8 cellular contexts compared by ENCODE assay signal in genomic region chr12:92928962-92929915, GRCh38. TPM values are rescaled to one million over a fixed set of nuclear protein-coding genes. Genes with fewer than 3 reads are reported as not detected.
DNase-seq lines count a peak whose midpoint lies in the region; ATAC-seq, FAIRE-seq and TF ChIP-seq lines count a peak whose summit lies in the region.

TSS of gene EEA1 (minus strand) at chr12:92929295. CDS start at chr12:92929066, 229 bp downstream.

- peak within 1 kb of the TSS; percentile 93 for H3K18ac ChIP-seq in H1 (ENCODE audit: extremely low read depth, low read length)
- peak within 1 kb of the TSS; percentile 99 for H3K18ac ChIP-seq in mesendoderm (ENCODE audit: low read length)

- no peak within 1 kb of the TSS for H2BK20ac ChIP-seq in H1 (ENCODE audit: low read length)

- H2BK15ac ChIP-seq in H1 (ENCODE audit: low read length) (peak within 1 kb of the TSS; percentile 54; the same call in 1 of the 2 replicates), mesendoderm (replicated peaks; ENCODE audit: low read depth) (no peak within 1 kb of the TSS)

- H3K27ac ChIP-seq in H1 (ENCODE audit: low read depth, low read length) (peak within 1 kb of the TSS; percentile 90), mesendoderm (ENCODE audit: low read depth, low read length) (peak within 1 kb of the TSS; percentile 91)

- peak within 1 kb of the TSS; percentile 55; the same call in 1 of the 2 replicates for H2AFZ ChIP-seq in H1 (ENCODE audit: low read length)

- no peak within 1 kb of the TSS for H4K91ac ChIP-seq in H1 (replicated peaks; ENCODE audit: insufficient read length, low read length)

- DNase-seq in COR-L47 (lab: John Stamatoyannopoulos, UW) (peak; percentile 98), HT1080 (ENCODE audit: low read depth) (peak; percentile 94), NOMO-1 treated with DMSO at 0.1 percent for 48 hours (lab: John Stamatoyannopoulos, UW; ENCODE audit: unreplicated experiment) (peak; percentile 94), H1 (ENCODE audit: low read depth in 1 of 2, low spot score in 2 of 2) (peak; percentile 91 to 94), mesendoderm (peak; percentile 99)
- peak; percentile 92 to 97 (median 92) for DNase-seq in activated CD8-positive, alpha-beta memory T cell treated with anti-CD3 and anti-CD28 coated beads for 48 hours (ENCODE audit: low read depth in 2 of 3, low spot score in 2 of 3)
- DNase-seq in stimulated activated CD8-positive, alpha-beta memory T cell treated with anti-CD3 and anti-CD28 coated beads, Interleukin-15, amount 100 ng/mL, for 1 hour (ENCODE audit: low read depth): peak; percentile 87

- TF ChIP-seq RAD21 in H1 (IDR thresholded peaks at IDR 0.05 in 1 of 2, conservative IDR thresholded peaks at IDR 0.05 in 1 of 2; ENCODE audit: low read depth in 2 of 2, low read length in 2 of 2): no peak; a peak in 1 of 4 replicates

- no peaks in the 10 kb centered on the region for H3K27me3 ChIP-seq in H1 (replicated peaks in 1 of 4; ENCODE audit: control insufficient read depth in 3 of 4, extremely low read depth in 1 of 4, insufficient read depth in 3 of 4, low read length in 3 of 4)
- H3K27me3 ChIP-seq in mesendoderm (ENCODE audit: insufficient read depth, low read length, poor library complexity): no peaks in the 10 kb centered on the region

- H3K4me1 ChIP-seq in H1 (replicated peaks in 1 of 4; ENCODE audit: control insufficient read depth in 3 of 4, insufficient read depth in 4 of 4, low read length in 3 of 4) (peaks cover 0 to 17% (median 7%) of the 10 kb centered on the region in 4 experiments; a peak in 5 of 7 replicates), mesendoderm (ENCODE audit: control insufficient read depth, low read depth, low read length) (peaks cover 6% of the 10 kb centered on the region)

- TF ChIP-seq EP300 in H1 (IDR thresholded peaks at IDR 0.05; ENCODE audit: borderline replicate concordance in 1 of 2, low read depth in 2 of 2, low read length in 2 of 2): no peak

- H2AK5ac ChIP-seq in H1 (ENCODE audit: low read depth, low read length) (no peak within 1 kb of the TSS), mesendoderm (ENCODE audit: low read length) (no peak within 1 kb of the TSS)

- ATAC-seq in GM21360 (IDR thresholded peaks at IDR 0.05; ENCODE audit: unreplicated experiment): peak; percentile 87

- H2BK120ac ChIP-seq in H1 (replicated peaks; ENCODE audit: low read depth, low read length) (no peak within 1 kb of the TSS), mesendoderm (ENCODE audit: low read depth, low read length) (no peak within 1 kb of the TSS)

- H3K9ac ChIP-seq in H1 (replicated peaks in 1 of 4; ENCODE audit: extremely low read depth in 1 of 4, low read depth in 3 of 4, low read length in 3 of 4) (peak within 1 kb of the TSS; percentile 52 to 66 (median 64)), mesendoderm (ENCODE audit: low read length) (peak within 1 kb of the TSS; percentile 84)

- no peak for FAIRE-seq in H1 (lab: Jason Lieb, UNC)

- TF ChIP-seq CTCF in H1 (IDR thresholded peaks at IDR 0.05; ENCODE audit: control extremely low read depth in 1 of 3, insufficient read depth in 1 of 3, low read depth in 1 of 3, low read length in 3 of 3): no peak; a peak in 1 of 4 replicates

- CTCF ChIA-PET in H1 (lab: Charles Lee; ENCODE audit: partially characterized antibody): interaction anchor here (0.6 to 2.6 kb wide), 5 partner anchors 14 to 144 kb away, joined by 3 to 6 read pairs (median 4); no protein-coding TSS in a partner anchor

- no peak within 1 kb of the TSS for H3K23ac ChIP-seq in H1 (ENCODE audit: insufficient read length)
- peak within 1 kb of the TSS; percentile 66 for H3K23ac ChIP-seq in mesendoderm (ENCODE audit: low read length)

- peaks cover 2% of the 10 kb centered on the region for H3K79me1 ChIP-seq in H1 (ENCODE audit: low read depth, low read length)
- peaks cover 3% of the 10 kb centered on the region for H3K79me1 ChIP-seq in mesendoderm (ENCODE audit: low read length)

- H4K8ac ChIP-seq in H1 (ENCODE audit: extremely low read depth, insufficient read depth, low read length) (peak within 1 kb of the TSS; percentile 4), mesendoderm (ENCODE audit: low read depth, low read length) (no peak within 1 kb of the TSS)

- H3K4me3 ChIP-seq in H1 (ENCODE audit: extremely low read depth in 1 of 4, insufficient read depth in 2 of 4, low read depth in 3 of 4, low read length in 4 of 4): peak within 1 kb of the TSS; percentile 50 to 64 (median 58)
- peak within 1 kb of the TSS; percentile 70 for H3K4me3 ChIP-seq in mesendoderm (ENCODE audit: low read length)

- no peak within 1 kb of the TSS for H3K14ac ChIP-seq in H1 (ENCODE audit: insufficient read length)

- H3K79me2 ChIP-seq in H1 (ENCODE audit: control insufficient read depth in 1 of 2, insufficient read depth in 2 of 2, low read length in 2 of 2) (peaks cover 0 to 33% of the 10 kb centered on the region in 2 experiments; a peak in 2 of 4 replicates), mesendoderm (ENCODE audit: control insufficient read depth, insufficient read depth, low read length) (peaks cover 4% of the 10 kb centered on the region)

- peak within 1 kb of the TSS; percentile 16 for H4K5ac ChIP-seq in H1 (ENCODE audit: insufficient read length, low read depth, low read length)
- no peak within 1 kb of the TSS for H4K5ac ChIP-seq in mesendoderm (ENCODE audit: low read length)

- peak within 1 kb of the TSS; percentile 68 to 84 for H3K4me2 ChIP-seq in H1 (ENCODE audit: insufficient read depth in 1 of 2, low read depth in 2 of 2, low read length in 2 of 2)
- peak within 1 kb of the TSS; percentile 88 for H3K4me2 ChIP-seq in mesendoderm (ENCODE audit: low read length)

- H3K36me3 ChIP-seq in H1 (ENCODE audit: control insufficient read depth in 2 of 4, insufficient read depth in 4 of 4, low read length in 3 of 4): no peaks in the 10 kb centered on the region
- no peaks in the 10 kb centered on the region for H3K36me3 ChIP-seq in mesendoderm (ENCODE audit: control insufficient read depth, insufficient read depth, low read length)

- WGBS in H1 (ENCODE audit: extremely low coverage in 1 of 2, insufficient coverage in 1 of 2, insufficient read length in 1 of 2, insufficient replicate concordance in 2 of 2, low coverage in 1 of 2, low lambda C conversion rate in 2 of 2, missing lambda C conversion rate in 1 of 2), 2 experiments: 1% methylated on average over 46 of the region's 98 CpGs; no CpG with 5 or more reads in 1 of the 2 experiments
- no CpG with 5 or more reads among the region's 98 CpGs for WGBS in mesendoderm (ENCODE audit: extremely low coverage, insufficient coverage, low lambda C conversion rate)

- H3K4ac ChIP-seq in H1 (replicated peaks; ENCODE audit: insufficient read length, low read depth, low read length) (no peak within 1 kb of the TSS), mesendoderm (ENCODE audit: low read depth, low read length) (peak within 1 kb of the TSS; percentile 86)

- peak within 1 kb of the TSS; percentile 52; the same call in 1 of the 2 replicates for H2BK12ac ChIP-seq in H1 (ENCODE audit: low read depth, low read length)

- H2BK5ac ChIP-seq in H1 (ENCODE audit: low read depth, low read length) (peak within 1 kb of the TSS; percentile 61), mesendoderm (ENCODE audit: low read length) (peak within 1 kb of the TSS; percentile 31)

- peaks cover 3% of the 10 kb centered on the region for H3K23me2 ChIP-seq in H1 (ENCODE audit: low read depth, low read length)

- POLR2A ChIA-PET in H1 (lab: Charles Lee; ENCODE audit: partially characterized antibody): interaction anchor here (0.6 to 2.0 kb wide), 2 partner anchors 9 to 13 kb away, joined by 3 to 6 read pairs; no protein-coding TSS in a partner anchor

- H3K56ac ChIP-seq in H1 (replicated peaks; ENCODE audit: insufficient read length, low read depth, low read length) (no peak within 1 kb of the TSS), mesendoderm (ENCODE audit: low read length) (peak within 1 kb of the TSS; percentile 91)

- TF ChIP-seq POLR2A in H1 (IDR thresholded peaks at IDR 0.05; ENCODE audit: control extremely low read depth in 1 of 2, low read depth in 2 of 2, low read length in 2 of 2): peak; percentile 57 to 70

- peaks cover 0 to 2% of the 10 kb centered on the region in 2 experiments for H4K20me1 ChIP-seq in H1 (replicated peaks in 1 of 2; ENCODE audit: control insufficient read depth in 1 of 2, insufficient read depth in 2 of 2, low read length in 2 of 2)

- H3K9me3 ChIP-seq in H1 (ENCODE audit: insufficient read depth in 2 of 2, low read depth in 1 of 2, low read length in 1 of 2): no peaks in the 10 kb centered on the region

TF ChIP-seq in H1, 55 proteins besides CTCF, POLR2A, EP300 and RAD21 (continues in another document):
- TF ChIP-seq NRF1 (IDR thresholded peaks at IDR 0.05; ENCODE audit: low read depth, low read length): no peak
- TF ChIP-seq YY1 (IDR thresholded peaks at IDR 0.05; ENCODE audit: low read depth, low read length): no peak
- TF ChIP-seq SP4 (IDR thresholded peaks at IDR 0.05; ENCODE audit: low read length): peak; percentile 90
- no peak for TF ChIP-seq EZH2 (IDR thresholded peaks at IDR 0.05; ENCODE audit: low read depth, low read length, severe bottlenecking)
- no peak for TF ChIP-seq SIRT6 (IDR thresholded peaks at IDR 0.05; ENCODE audit: low read length)
- no peak for TF ChIP-seq SP2 (IDR thresholded peaks at IDR 0.05; ENCODE audit: low read length)
- TF ChIP-seq CBX8 (IDR thresholded peaks at IDR 0.05; ENCODE audit: borderline replicate concordance, low read depth, low read length): no peak

RNA-seq across cellular contexts. Expression of gene EEA1, which starts in this region (rescaled TPM):
- 9.0 and 12.1 TPM in 2 replicates for total RNA-seq in HT1080 (2014; rRNA removed; shearing (Covaris generic))
- 7.7 and 12.1 TPM in 2 replicates for polyA plus RNA-seq in HT1080 (2015; cell fraction: cytosol; rRNA removed)
- polyA plus RNA-seq in HT1080 (2015; cell fraction: nucleus; rRNA removed): 23.4 and 25.2 TPM in 2 replicates
- 16.5 and 18.8 TPM in 2 replicates for total RNA-seq in H1 (2021; fragmentation: NEBNext Ultra II Directional; extraction: Animal tissue kit (Norgen Biotek cat#: 25700))
- polyA plus RNA-seq in H1 (2011; rRNA removed): 0.50 and 1.0 TPM in 2 replicates
- 1.6 TPM for polyA plus RNA-seq in H1 (2011; cell fraction: cytosol; rRNA removed)
- 1.4 TPM for polyA plus RNA-seq in H1 (2011; cell fraction: nucleus; rRNA removed)
- polyA plus RNA-seq in H1 (2012, experiment 1 of 2): 3.4 to 8.7 TPM (median 4.2 TPM) in 4 replicates
- 0.20 TPM for polyA plus RNA-seq in H1 (2012, experiment 2 of 2)
- polyA plus RNA-seq in H1 (2013, experiment 1 of 2): 11.8 TPM
- polyA plus RNA-seq in H1 (2013, experiment 2 of 2): 12.6 TPM
- 1.5 and 5.1 TPM in 2 replicates for polyA minus RNA-seq in H1 (2011; rRNA and poly(A)+ RNA removed)
- polyA minus RNA-seq in H1 (2011; cell fraction: cytosol; rRNA and poly(A)+ RNA removed): 6.6 TPM
- 13.9 TPM for polyA minus RNA-seq in H1 (2011; cell fraction: nucleus; rRNA and poly(A)+ RNA removed)
- polyA plus RNA-seq in mesendoderm (2013, experiment 1 of 2): 10.4 TPM
- polyA plus RNA-seq in mesendoderm (2013, experiment 2 of 2): 9.8 TPM

Comparison
In these comparisons a context has a peak if more than half of its experiments do, and no peak if none do; other contexts are left out.
1. Peak in every context shown above with its lines: DNase-seq, ATAC-seq, H3K4me3 ChIP-seq and H3K27ac ChIP-seq.